Comparison of ENCODE assay signal across 8 cellular contexts in the genomic region with DNA sequence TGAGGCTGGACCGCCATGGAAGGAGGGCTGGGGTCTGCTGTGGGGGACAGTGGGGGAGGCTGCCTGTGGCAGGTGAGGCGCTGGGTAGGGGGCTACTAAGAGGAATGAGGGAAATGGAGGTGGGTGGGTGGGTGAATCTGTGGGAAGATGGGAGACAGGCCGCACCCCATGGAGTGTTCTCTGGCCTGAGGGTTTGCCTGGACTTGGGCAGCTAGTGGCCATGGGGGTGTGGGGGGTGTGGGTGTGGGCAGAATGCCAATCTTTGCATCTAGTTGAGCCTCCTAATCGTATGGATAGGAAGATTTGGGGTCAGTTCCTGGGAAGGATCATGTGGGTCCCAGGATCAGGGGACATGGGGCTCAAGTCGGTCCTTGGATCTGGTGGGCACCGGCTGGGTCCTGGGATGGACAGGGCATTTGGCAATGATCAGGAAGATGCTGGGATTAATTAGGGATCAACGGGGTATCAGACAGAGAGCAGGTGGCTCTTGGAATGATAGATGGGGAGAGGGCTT. TPM values are rescaled to one million over a fixed set of nuclear protein-coding genes. Genes with fewer than 3 reads are reported as not detected.
A peak's percentile ranks its signal among the peaks of the same experiment; 100 is the strongest.
DNase-seq lines count a peak whose midpoint lies in the region; ATAC-seq and TF ChIP-seq lines count a peak whose summit lies in the region.

No MANE protein-coding gene starts in this region.

- H3K9me3 Mint-ChIP-seq in central memory CD8-positive, alpha-beta T cell = no peaks in the 10 kb centered on the region

- no peaks in the 10 kb centered on the region for H3K36me3 ChIP-seq in muscle layer of colon (ENCODE audit: insufficient read depth, low read length)

- POLR2A ChIA-PET in AG04450 (lab: Yijun Ruan, JAX) = interaction anchor here (0.6 to 1.0 kb wide), 2 partner anchors 23 to 60 kb away, joined by 3 to 4 read pairs; no protein-coding TSS in a partner anchor

- no peaks in the 10 kb centered on the region for H3K27me3 ChIP-seq in AG04450 (ENCODE audit: control insufficient read depth, insufficient read depth, low read length)
- H3K27me3 ChIP-seq in muscle layer of colon (ENCODE audit: control insufficient read depth in 1 of 2, insufficient read depth in 2 of 2, low read length in 2 of 2) = no peaks in the 10 kb centered on the region

- H3K27ac Mint-ChIP-seq in central memory CD8-positive, alpha-beta T cell (ENCODE audit: low read depth) = peak overlapping the region; percentile 93

- ATAC-seq in central memory CD8-positive, alpha-beta T cell (replicated peaks; ENCODE audit: extremely low read depth, poor library complexity, severe bottlenecking) = no peak
- ATAC-seq in HG02870 (IDR thresholded peaks at IDR 0.05; ENCODE audit: unreplicated experiment) = no peak
- no peak for ATAC-seq in GM19455 (IDR thresholded peaks at IDR 0.05; ENCODE audit: unreplicated experiment)

- peak overlapping the region; percentile 78 for H3K4me3 ChIP-seq in AG04450 (ENCODE audit: low read depth, low read length)
- H3K4me3 ChIP-seq in muscle layer of colon (ENCODE audit: low read depth in 1 of 2, low read length in 2 of 2) = peak overlapping the region; percentile 68 to 72

- H3K27me3 Mint-ChIP-seq in central memory CD8-positive, alpha-beta T cell = no peaks in the 10 kb centered on the region

- DNase-seq in AG04450 (ENCODE audit: low read depth, low spot score) (no peak), HuH-7 (ENCODE audit: low spot score) (peak; percentile 30), NCI-H2107 treated with DMSO at 0.1 percent for 48 hours (lab: John Stamatoyannopoulos, UW; ENCODE audit: unreplicated experiment) (no peak)
- no peak for DNase-seq in central memory CD8-positive, alpha-beta T cell (ENCODE audit: low spot score in 2 of 2)
- DNase-seq in stimulated activated CD4-positive, alpha-beta T cell treated with anti-CD3 and anti-CD28 coated beads, Interleukin-4, amount 100 ng/mL, for 24 hours = no peak

- TF ChIP-seq CTCF in AG04450 (IDR thresholded peaks at IDR 0.05; ENCODE audit: low read depth, low read length) = no peak

- H3K4me1 ChIP-seq in muscle layer of colon (ENCODE audit: insufficient read depth, low read length) = peaks cover 10% of the 10 kb centered on the region

- peaks cover 29% of the 10 kb centered on the region for H3K4me1 Mint-ChIP-seq in central memory CD8-positive, alpha-beta T cell

- H3K9me3 ChIP-seq in AG04450 (ENCODE audit: control insufficient read depth, insufficient read depth, low read length) (no peaks in the 10 kb centered on the region; the same call in 1 of the 2 replicates), muscle layer of colon (ENCODE audit: low read length) (no peaks in the 10 kb centered on the region)

- CTCF ChIA-PET in AG04450 (lab: Charles Lee) = no interaction called here

- peak overlapping the region; percentile 86 for H3K4me3 Mint-ChIP-seq in central memory CD8-positive, alpha-beta T cell

- H3K9ac ChIP-seq in muscle layer of colon (ENCODE audit: low read length) = peak overlapping the region; percentile 41

- H3K36me3 Mint-ChIP-seq in central memory CD8-positive, alpha-beta T cell (ENCODE audit: insufficient read depth) = peaks cover 17% of the 10 kb centered on the region

- H3K27ac ChIP-seq in AG04450 (ENCODE audit: low read depth, low read length) = no peak overlapping the region
- peak overlapping the region; percentile 27 for H3K27ac ChIP-seq in muscle layer of colon (ENCODE audit: low read depth, low read length)

RNA-seq across cellular contexts. Expression of a gene that starts 0.5 kb away (rescaled TPM):
- polyA plus RNA-seq in AG04450 (2011; rRNA removed) = 23.2 and 33.7 TPM in 2 replicates
- 6.2 and 8.4 TPM in 2 replicates for polyA minus RNA-seq in AG04450 (2011; rRNA and poly(A)+ RNA removed)

RNA-seq across cellular contexts. Expression of a gene that starts 21.1 kb away (rescaled TPM):
- polyA plus RNA-seq in AG04450 (2011; rRNA removed) = 1.7 and 2.2 TPM in 2 replicates
- polyA minus RNA-seq in AG04450 (2011; rRNA and poly(A)+ RNA removed) = 2.7 and 4.0 TPM in 2 replicates

RNA-seq across cellular contexts. Expression of a gene that starts 34.4 kb away (rescaled TPM):
- 193 and 259 TPM in 2 replicates for polyA plus RNA-seq in AG04450 (2011; rRNA removed)
- 99.7 and 176 TPM in 2 replicates for polyA minus RNA-seq in AG04450 (2011; rRNA and poly(A)+ RNA removed)

RNA-seq across cellular contexts. Expression of a gene that starts 48.3 kb away (rescaled TPM):
- polyA plus RNA-seq in AG04450 (2011; rRNA removed) = 28.0 and 38.4 TPM in 2 replicates
- polyA minus RNA-seq in AG04450 (2011; rRNA and poly(A)+ RNA removed) = 37.1 and 87.6 TPM in 2 replicates
